In the genomic region with DNA sequence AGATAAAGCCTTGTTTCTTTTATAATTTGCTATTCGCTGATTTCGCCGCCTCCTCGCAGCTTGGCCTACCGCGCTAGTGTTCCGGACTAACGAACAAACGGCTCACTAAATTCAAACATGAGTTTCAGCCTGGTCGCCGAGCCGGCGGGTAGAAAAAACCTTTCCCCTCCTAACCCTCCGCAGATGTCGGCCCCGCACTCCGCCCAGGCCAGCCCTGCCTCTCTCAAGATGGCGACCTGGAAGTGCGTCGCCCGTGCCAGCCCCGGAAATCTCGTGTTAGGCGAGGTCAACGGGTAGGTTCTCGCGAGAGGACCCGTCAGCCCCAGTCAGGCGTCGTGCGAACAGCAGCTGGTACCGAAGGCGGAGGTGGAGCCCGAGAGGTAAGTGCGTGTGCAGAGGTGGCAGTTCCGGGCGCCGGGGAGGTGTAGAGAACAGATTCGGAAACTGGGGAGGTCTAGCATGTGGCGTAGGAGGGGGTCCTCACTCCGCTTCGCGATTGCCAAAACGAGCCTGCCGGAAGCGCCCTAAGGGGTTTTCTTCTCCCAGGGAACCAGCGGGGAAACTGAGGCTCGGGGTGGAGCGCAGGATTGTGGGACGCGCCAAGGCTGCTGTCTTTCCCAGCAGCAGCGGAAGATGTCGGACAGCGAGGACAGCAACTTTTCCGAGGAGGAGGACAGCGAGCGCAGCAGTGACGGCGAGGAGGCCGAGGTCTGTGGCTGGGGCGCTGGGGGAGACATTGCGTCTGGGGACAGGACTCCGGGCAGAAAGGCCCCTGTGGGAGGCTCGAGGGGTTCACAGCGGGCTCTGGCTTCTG, we compare ENCODE assay signal across 8 cellular contexts. TPM values are rescaled to one million over a fixed set of nuclear protein-coding genes. Genes with fewer than 3 reads are reported as not detected.
A peak's percentile ranks its signal among the peaks of the same experiment; 100 is the strongest.
DNase-seq lines count a peak whose midpoint lies in the region; FAIRE-seq and TF ChIP-seq lines count a peak whose summit lies in the region.

A gene (plus strand): TSS at position 325 of the 814 bp plus-strand sequence. CDS start 309 bp downstream, at position 634.

- TF ChIP-seq CTCF in neutrophil (IDR thresholded peaks at IDR 0.05) = peak; percentile 41

- POLR2A ChIA-PET in HEK293T (lab: Yijun Ruan, JAX) = interaction anchor here (0.6 to 6.1 kb wide), 12 partner anchors 9 to 102 kb away, joined by 3 to 62 read pairs (median 4); a partner anchor contains a TSS

- peaks cover 14% of the 10 kb centered on the region for H3K27me3 ChIP-seq in neutrophil

- DNase-seq in GDM1 (lab: John Stamatoyannopoulos, UW) (peak; percentile 97), HEK293T (ENCODE audit: extremely low spot score) (peak; percentile 99), MV-4-11 (lab: John Stamatoyannopoulos, UW) (peak; percentile 99), SK-MEL-5 (ENCODE audit: low read depth, low spot score) (peak; percentile 97), frontal cortex (ENCODE audit: low spot score in 2 of 2) (peak; percentile 81 to 98), substantia nigra (lab: John Stamatoyannopoulos, UW) (peak; percentile 56 to 95 (median 90))
- peak; percentile 97 for DNase-seq in activated naive CD4-positive, alpha-beta T cell treated with Interleukin-2 at 50 U/mL for 16 hours

- in situ Hi-C loops in SK-MEL-5 (cut with HindIII; ENCODE audit: low pct_unique_long_range_greater_than_20kb, low sequenced_read_pairs) = no loop called here

- H3K4me3 ChIP-seq in neutrophil (ENCODE audit: low read depth in 1 of 2, low read length in 1 of 2) = peak within 1 kb of the TSS; percentile 90 to 93

- peaks cover 15% of the 10 kb centered on the region for H3K36me3 ChIP-seq in neutrophil

- FAIRE-seq in frontal cortex (lab: Jason Lieb, UNC) = no peak

- no peaks in the 10 kb centered on the region for H3K9me3 ChIP-seq in neutrophil

- H3K27ac ChIP-seq in neutrophil = peak within 1 kb of the TSS; percentile 94
- peak within 1 kb of the TSS; percentile 80 for H3K27ac ChIP-seq in substantia nigra (ENCODE audit: low read depth, low read length, poor library complexity, severe bottlenecking)

- CTCF ChIA-PET in HEK293T (lab: Yijun Ruan, JAX) = interaction anchor here (0.6 kb wide), 2 partner anchors 20 to 29 kb away, joined by 4 to 6 read pairs; no protein-coding TSS in a partner anchor

- H3K4me1 ChIP-seq in neutrophil (ENCODE audit: control insufficient read depth in 1 of 2, insufficient read depth in 1 of 2, low read depth in 1 of 2, low read length in 1 of 2) = peaks cover 21 to 30% of the 10 kb centered on the region in 2 experiments

TF ChIP-seq in HEK293T, 16 proteins besides CTCF, POLR2A, EP300 and RAD21:
- TF ChIP-seq CTBP1 (IDR thresholded peaks at IDR 0.05; ENCODE audit: borderline replicate concordance) (no peak), BHLHE40 (IDR thresholded peaks at IDR 0.05; ENCODE audit: borderline replicate concordance) (no peak), ARNT (IDR thresholded peaks at IDR 0.05) (0 out of 2 replicates have a peak, but pooled peaks have one; percentile 34), SP1 (IDR thresholded peaks at IDR 0.05) (peak; percentile 74; the same call in 1 of the 2 replicates), ELF4 (IDR thresholded peaks at IDR 0.05) (peak; percentile 74), L3MBTL2 (conservative IDR thresholded peaks at IDR 0.05) (peak; percentile 94)
- TF ChIP-seq, protein P1, sequence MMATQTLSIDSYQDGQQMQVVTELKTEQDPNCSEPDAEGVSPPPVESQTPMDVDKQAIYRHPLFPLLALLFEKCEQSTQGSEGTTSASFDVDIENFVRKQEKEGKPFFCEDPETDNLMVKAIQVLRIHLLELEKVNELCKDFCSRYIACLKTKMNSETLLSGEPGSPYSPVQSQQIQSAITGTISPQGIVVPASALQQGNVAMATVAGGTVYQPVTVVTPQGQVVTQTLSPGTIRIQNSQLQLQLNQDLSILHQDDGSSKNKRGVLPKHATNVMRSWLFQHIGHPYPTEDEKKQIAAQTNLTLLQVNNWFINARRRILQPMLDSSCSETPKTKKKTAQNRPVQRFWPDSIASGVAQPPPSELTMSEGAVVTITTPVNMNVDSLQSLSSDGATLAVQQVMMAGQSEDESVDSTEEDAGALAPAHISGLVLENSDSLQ (IDR thresholded peaks at IDR 0.05) = peak; percentile 69

RNA-seq across cellular contexts. Expression of the gene that starts here (rescaled TPM):
- 98.8 and 113 TPM in 2 replicates for total RNA-seq in SK-MEL-5 (2014; rRNA removed; shearing (Covaris generic))
- 122 and 132 TPM in 2 replicates for polyA plus RNA-seq in SK-MEL-5 (2015; cell fraction: cytosol; rRNA removed)
- 288 and 319 TPM in 2 replicates for polyA plus RNA-seq in SK-MEL-5 (2015; cell fraction: nucleus; rRNA removed)
- total RNA-seq in frontal cortex = 59.5 TPM

Comparison
In these comparisons a context has a peak if more than half of its experiments do, and no peak if none do; other contexts are left out.
1. Peak in every context shown above with its lines: DNase-seq, H3K4me3 ChIP-seq and H3K27ac ChIP-seq.